In the genomic region with DNA sequence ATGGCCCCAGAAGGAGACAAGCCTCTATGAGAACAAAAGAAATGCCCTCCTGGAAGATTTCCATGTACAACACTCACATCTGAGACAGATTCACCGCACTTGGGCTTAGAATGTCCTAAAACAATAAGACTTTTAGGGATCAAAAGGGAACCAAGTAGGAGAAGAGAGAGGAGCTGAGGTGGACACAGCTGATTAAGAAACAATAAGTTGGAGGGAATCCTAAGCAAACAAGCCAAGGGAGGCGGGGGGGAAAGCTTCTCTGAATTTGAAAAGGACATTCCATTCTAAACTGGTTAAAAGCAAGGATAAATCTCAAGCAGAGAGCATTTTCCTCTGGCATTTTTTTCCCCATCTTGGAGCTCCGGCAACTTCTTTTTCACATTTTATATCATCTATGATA, we compare ENCODE assay signal across 19 cellular contexts. TPM values are rescaled to one million over a fixed set of nuclear protein-coding genes. Genes with fewer than 3 reads are reported as not detected.
DNase-seq lines count a peak whose midpoint lies in the region; ATAC-seq, FAIRE-seq and TF ChIP-seq lines count a peak whose summit lies in the region.
"Had no signal": no experiment of that assay in that cellular context is flagged by ENCODE, and none has a peak within 500 bp of the region (broad histone marks: within the 10 kb centered on the region; RNA-seq: fewer than 3 reads in every experiment).

No MANE protein-coding gene starts in this region.

- DNase-seq in AG08395 (ENCODE audit: low spot score) (peak; percentile 50), PC-3 (peak; percentile 13), endothelial cell of umbilical vein (ENCODE audit: low read depth, low spot score) (peak; percentile 75), mesendoderm (peak; percentile 37), SKM-1 treated with dmso at 0.1 percent for 144 hours (lab: John Stamatoyannopoulos, UW; ENCODE audit: unreplicated experiment) (no peak), NCI-H526 (lab: John Stamatoyannopoulos, UW) (no peak)
- DNase-seq in activated CD4-positive, alpha-beta memory T cell treated with anti-CD3 and anti-CD28 coated beads, Interleukin-2, amount 10 ng/mL, durations not matched to agents 7 days and 5 days: no peak
- DNase-seq: activated CD8-positive, alpha-beta memory T cell treated with anti-CD3 and anti-CD28 coated beads, Interleukin-2, amount 10 ng/mL, durations not matched to agents 7 days and 5 days; activated naive CD4-positive, alpha-beta T cell treated with anti-CD3 and anti-CD28 coated beads, Interleukin-2, amount 10 ng/mL, durations not matched to agents 7 days and 5 days; left ventricle myocardium inferior; NCI-H1930; nephron progenitor cell; stimulated activated CD4-positive, alpha-beta T cell treated with anti-CD3 and anti-CD28 coated beads, Interleukin-4, amount 100 ng/mL, for 4 hours; tibial artery; WERI-Rb-1 had no signal

- intact Hi-C loops in PC-3 (cut with micrococcal nuclease): no loop called here
- intact Hi-C loops in endothelial cell of umbilical vein (cut with micrococcal nuclease): loop anchor here (1.0 kb wide), 1 partner anchor 11 kb away; no protein-coding TSS in a partner anchor

- BruUV-seq in PC-3 (replicated peaks; lab: Mats Ljungman, UMichigan) (no TSS peak), endothelial cell of umbilical vein (replicated peaks; lab: Mats Ljungman, UMichigan) (no TSS peak)

- H2BK5ac ChIP-seq in mesendoderm (ENCODE audit: low read length): no peak overlapping the region

- no peaks in the 10 kb centered on the region for H3K9me1 ChIP-seq in endothelial cell of umbilical vein (replicated peaks; ENCODE audit: control insufficient read depth, extremely low read depth, insufficient read depth, low read length)

- H4K20me1 ChIP-seq in PC-3 (ENCODE audit: low read length) (no peaks in the 10 kb centered on the region), endothelial cell of umbilical vein (replicated peaks; ENCODE audit: control insufficient read depth, extremely low read depth, insufficient read depth, low read length) (peaks cover 3% of the 10 kb centered on the region)

- H2AFZ ChIP-seq in PC-3 (ENCODE audit: low read length) (no peak overlapping the region), endothelial cell of umbilical vein (ENCODE audit: low read depth, low read length) (no peak overlapping the region)

- H3K79me1 ChIP-seq in mesendoderm (ENCODE audit: low read length): peaks cover 28% of the 10 kb centered on the region

- no peak overlapping the region for H3K27ac Mint-ChIP-seq in activated CD4-positive, alpha-beta memory T cell treated with anti-CD3 and anti-CD28 coated beads, Interleukin-2, amount 10 ng/mL, durations not matched to agents 7 days and 5 days
- H3K27ac Mint-ChIP-seq: activated CD8-positive, alpha-beta memory T cell treated with anti-CD3 and anti-CD28 coated beads, Interleukin-2, amount 10 ng/mL, durations not matched to agents 7 days and 5 days; activated naive CD4-positive, alpha-beta T cell treated with anti-CD3 and anti-CD28 coated beads, Interleukin-2, amount 10 ng/mL, durations not matched to agents 7 days and 5 days; nephron progenitor cell had no signal

- no peak overlapping the region for H4K5ac ChIP-seq in mesendoderm (ENCODE audit: low read length)

- H3K9me3 ChIP-seq in PC-3 (ENCODE audit: low read length) (no peaks in the 10 kb centered on the region), endothelial cell of umbilical vein (replicated peaks; ENCODE audit: control insufficient read depth, insufficient read depth, low read length) (no peaks in the 10 kb centered on the region)
- H3K9me3 ChIP-seq: left ventricle myocardium inferior, right atrium auricular region, tibial artery had no signal

- no peaks in the 10 kb centered on the region for H3K27me3 Mint-ChIP-seq in activated CD4-positive, alpha-beta memory T cell treated with anti-CD3 and anti-CD28 coated beads, Interleukin-2, amount 10 ng/mL, durations not matched to agents 7 days and 5 days
- H3K27me3 Mint-ChIP-seq: activated CD8-positive, alpha-beta memory T cell treated with anti-CD3 and anti-CD28 coated beads, Interleukin-2, amount 10 ng/mL, durations not matched to agents 7 days and 5 days; activated naive CD4-positive, alpha-beta T cell treated with anti-CD3 and anti-CD28 coated beads, Interleukin-2, amount 10 ng/mL, durations not matched to agents 7 days and 5 days had no signal

- H3K4me2 ChIP-seq in PC-3 (ENCODE audit: low read length): no peak overlapping the region
- peak overlapping the region; percentile 49 for H3K4me2 ChIP-seq in endothelial cell of umbilical vein (ENCODE audit: insufficient read depth, low read length)
- no peak overlapping the region for H3K4me2 ChIP-seq in mesendoderm (ENCODE audit: low read length)

- no peak overlapping the region for H2BK15ac ChIP-seq in mesendoderm (replicated peaks; ENCODE audit: low read depth)

- no peaks in the 10 kb centered on the region for H3K36me3 ChIP-seq in PC-3 (ENCODE audit: low read depth, low read length)
- no peaks in the 10 kb centered on the region for H3K36me3 ChIP-seq in endothelial cell of umbilical vein (ENCODE audit: control insufficient read depth in 2 of 2, extremely low read depth in 1 of 2, insufficient read depth in 2 of 2, low read length in 2 of 2)
- no peaks in the 10 kb centered on the region for H3K36me3 ChIP-seq in mesendoderm (ENCODE audit: control insufficient read depth, insufficient read depth, low read length)
- H3K36me3 ChIP-seq: left ventricle myocardium inferior, right atrium auricular region, tibial artery, WERI-Rb-1 had no signal

- no peak overlapping the region for H3K56ac ChIP-seq in mesendoderm (ENCODE audit: low read length)

- TF ChIP-seq POLR2A in endothelial cell of umbilical vein (IDR thresholded peaks at IDR 0.05; ENCODE audit: low read depth, low read length): no peak

- H3K4me1 Mint-ChIP-seq in activated CD4-positive, alpha-beta memory T cell treated with anti-CD3 and anti-CD28 coated beads, Interleukin-2, amount 10 ng/mL, durations not matched to agents 7 days and 5 days: peaks cover 44% of the 10 kb centered on the region

- no peak for TF ChIP-seq CTCF in PC-3 (conservative IDR thresholded peaks at IDR 0.05; ENCODE audit: low read depth, low read length)
- no peak for TF ChIP-seq CTCF in endothelial cell of umbilical vein (IDR thresholded peaks at IDR 0.05; ENCODE audit: extremely low read depth in 1 of 2, insufficient read depth in 1 of 2, low read depth in 1 of 2, low read length in 2 of 2)

- no peak overlapping the region for H3K4ac ChIP-seq in mesendoderm (ENCODE audit: low read depth, low read length)

- H3K79me2 ChIP-seq in PC-3 (ENCODE audit: low read length): peaks cover 47% of the 10 kb centered on the region
- H3K79me2 ChIP-seq in endothelial cell of umbilical vein (ENCODE audit: control insufficient read depth, insufficient read depth, low read length): peaks cover 51% of the 10 kb centered on the region
- peaks cover 35% of the 10 kb centered on the region for H3K79me2 ChIP-seq in mesendoderm (ENCODE audit: control insufficient read depth, insufficient read depth, low read length)

- ATAC-seq in PC-3 (no peak; the same call in 1 of the 2 replicates), GM18909 (IDR thresholded peaks at IDR 0.05; ENCODE audit: poor library complexity, unreplicated experiment) (no peak)
- ATAC-seq: activated CD8-positive, alpha-beta memory T cell treated with anti-CD3 and anti-CD28 coated beads, Interleukin-2, amount 10 ng/mL, durations not matched to agents 7 days and 5 days; Panc1 had no signal

- H3K23ac ChIP-seq in mesendoderm (ENCODE audit: low read length): no peak overlapping the region

- H4K8ac ChIP-seq in mesendoderm (ENCODE audit: low read depth, low read length): no peak overlapping the region

- no peak overlapping the region for H2AK5ac ChIP-seq in mesendoderm (ENCODE audit: low read length)

- H3K4me3 ChIP-seq in PC-3 (ENCODE audit: low read length) (no peak overlapping the region), endothelial cell of umbilical vein (replicated peaks in 1 of 3; ENCODE audit: insufficient read depth in 1 of 3, low read depth in 1 of 3, low read length in 3 of 3) (no peak overlapping the region), mesendoderm (ENCODE audit: low read length) (no peak overlapping the region)
- H3K4me3 ChIP-seq: left ventricle myocardium inferior, right atrium auricular region, tibial artery had no signal

- no peak overlapping the region for H3K27ac ChIP-seq in PC-3 (ENCODE audit: low read length)
- H3K27ac ChIP-seq in endothelial cell of umbilical vein (ENCODE audit: insufficient read depth, low read depth, low read length): no peak overlapping the region
- H3K27ac ChIP-seq in mesendoderm (ENCODE audit: low read depth, low read length): no peak overlapping the region
- H3K27ac ChIP-seq: left ventricle myocardium inferior, right atrium auricular region, tibial artery, WERI-Rb-1 had no signal

- no peak overlapping the region for H2BK120ac ChIP-seq in mesendoderm (ENCODE audit: low read depth, low read length)

- H3K9ac ChIP-seq in PC-3 (ENCODE audit: low read length): no peak overlapping the region
- no peak overlapping the region for H3K9ac ChIP-seq in endothelial cell of umbilical vein (replicated peaks; ENCODE audit: extremely low read depth, insufficient read depth, low read length)
- no peak overlapping the region for H3K9ac ChIP-seq in mesendoderm (ENCODE audit: low read length)

- no CpG with 5 or more reads among the region's 3 CpGs for WGBS in mesendoderm (ENCODE audit: extremely low coverage, insufficient coverage, low lambda C conversion rate)

- POLR2A ChIA-PET in PC-3 (lab: Charles Lee; ENCODE audit: unreplicated experiment): no interaction called here
- POLR2A ChIA-PET in endothelial cell of umbilical vein (lab: Charles Lee): interaction anchor here (1.8 kb wide), 1 partner anchor 10 kb away, joined by 10 read pairs; a partner anchor contains a TSS
- POLR2A ChIA-PET in activated CD4-positive, alpha-beta memory T cell treated with anti-CD3 and anti-CD28 coated beads, Interleukin-2, amount 10 ng/mL, durations not matched to agents 7 days and 5 days (lab: Charles Lee): interaction anchor here (1.0 to 2.1 kb wide), 3 partner anchors 11 to 33 kb away, joined by 4 to 8 read pairs (median 5); a partner anchor contains a TSS

- H3K9me3 Mint-ChIP-seq in activated CD4-positive, alpha-beta memory T cell treated with anti-CD3 and anti-CD28 coated beads, Interleukin-2, amount 10 ng/mL, durations not matched to agents 7 days and 5 days: peaks cover 3% of the 10 kb centered on the region
- H3K9me3 Mint-ChIP-seq: activated naive CD4-positive, alpha-beta T cell treated with anti-CD3 and anti-CD28 coated beads, Interleukin-2, amount 10 ng/mL, durations not matched to agents 7 days and 5 days had no signal

- no peaks in the 10 kb centered on the region for H3K9me2 ChIP-seq in PC-3 (replicated peaks; ENCODE audit: low read length)

- CTCF ChIA-PET in PC-3 (lab: Charles Lee) (no interaction called here), endothelial cell of umbilical vein (lab: Charles Lee) (interaction anchor here (0.8 to 1.4 kb wide), 7 partner anchors 9 to 59 kb away, joined by 3 to 10 read pairs (median 3); a partner anchor contains a TSS)
- CTCF ChIA-PET in activated CD4-positive, alpha-beta memory T cell treated with anti-CD3 and anti-CD28 coated beads, Interleukin-2, amount 10 ng/mL, durations not matched to agents 7 days and 5 days (lab: Charles Lee): no interaction called here

- dilution Hi-C loops in endothelial cell of umbilical vein (cut with MboI; ENCODE audit: extremely low pct_ligation_motif_present, low sequenced_read_pairs): no loop called here

- peaks cover 31% of the 10 kb centered on the region for H3K36me3 Mint-ChIP-seq in activated CD4-positive, alpha-beta memory T cell treated with anti-CD3 and anti-CD28 coated beads, Interleukin-2, amount 10 ng/mL, durations not matched to agents 7 days and 5 days (ENCODE audit: low read depth)

- FAIRE-seq in endothelial cell of umbilical vein (lab: Jason Lieb, UNC): peak; percentile 78
- FAIRE-seq: GM12892 had no signal

- H3K18ac ChIP-seq in mesendoderm (ENCODE audit: low read length): no peak overlapping the region

- no peaks in the 10 kb centered on the region for H3F3A ChIP-seq in PC-3 (ENCODE audit: low read length, unreplicated experiment)

- no peak overlapping the region for H3K4me3 Mint-ChIP-seq in activated CD4-positive, alpha-beta memory T cell treated with anti-CD3 and anti-CD28 coated beads, Interleukin-2, amount 10 ng/mL, durations not matched to agents 7 days and 5 days
- H3K4me3 Mint-ChIP-seq: activated CD8-positive, alpha-beta memory T cell treated with anti-CD3 and anti-CD28 coated beads, Interleukin-2, amount 10 ng/mL, durations not matched to agents 7 days and 5 days; activated naive CD4-positive, alpha-beta T cell treated with anti-CD3 and anti-CD28 coated beads, Interleukin-2, amount 10 ng/mL, durations not matched to agents 7 days and 5 days; nephron progenitor cell had no signal

- H3K27me3 ChIP-seq in PC-3 (ENCODE audit: low read length) (no peaks in the 10 kb centered on the region), endothelial cell of umbilical vein (ENCODE audit: control insufficient read depth in 2 of 2, insufficient read depth in 2 of 2, low read length in 2 of 2) (no peaks in the 10 kb centered on the region), mesendoderm (ENCODE audit: insufficient read depth, low read length, poor library complexity) (no peaks in the 10 kb centered on the region)
- H3K27me3 ChIP-seq: right atrium auricular region, tibial artery had no signal

- H3K4me1 ChIP-seq in PC-3 (ENCODE audit: insufficient read depth, low read length) (peaks cover 13% of the 10 kb centered on the region), endothelial cell of umbilical vein (ENCODE audit: control insufficient read depth, extremely low read depth, insufficient read depth, low read length) (peaks cover 24% of the 10 kb centered on the region), mesendoderm (ENCODE audit: control insufficient read depth, low read depth, low read length) (peaks cover 12% of the 10 kb centered on the region)

RNA-seq across cellular contexts. Expression of a gene that starts 9.9 kb away (rescaled TPM):
- total RNA-seq in PC-3 (2014; rRNA removed) (6.7 and 9.0 TPM in 2 replicates), endothelial cell of umbilical vein (33.6 and 38.3 TPM in 2 replicates)
- 16.7 and 24.8 TPM in 2 replicates for polyA plus RNA-seq in endothelial cell of umbilical vein
- polyA plus RNA-seq in endothelial cell of umbilical vein (2011; cell fraction: cytosol; rRNA removed): 28.4 and 30.5 TPM in 2 replicates
- 32.8 and 34.9 TPM in 2 replicates for polyA plus RNA-seq in endothelial cell of umbilical vein (2011; cell fraction: nucleus; rRNA removed)
- polyA plus RNA-seq in endothelial cell of umbilical vein (2012): 37.1 and 41.6 TPM in 2 replicates
- polyA minus RNA-seq in endothelial cell of umbilical vein: 44.6 and 50.5 TPM in 2 replicates
- 1.7 TPM for polyA minus RNA-seq in endothelial cell of umbilical vein (2011; cell fraction: cytosol; rRNA and poly(A)+ RNA removed)
- polyA minus RNA-seq in endothelial cell of umbilical vein (2011; cell fraction: nucleus; rRNA and poly(A)+ RNA removed): 31.3 and 40.7 TPM in 2 replicates
- polyA plus RNA-seq in mesendoderm (2013, experiment 1 of 2): 8.4 TPM
- 8.1 TPM for polyA plus RNA-seq in mesendoderm (2013, experiment 2 of 2)
- 10 to 100 TPM; 24.2 to 27.6 TPM for total RNA-seq in activated CD4-positive, alpha-beta memory T cell treated with anti-CD3 and anti-CD28 coated beads, Interleukin-2, amount 10 ng/mL, durations not matched to agents 7 days and 5 days

Comparison
In these comparisons a context has a peak if more than half of its experiments do, and no peak if none do; other contexts are left out.
1. DNase-seq: peak in AG08395 (single experiment), PC-3 (single experiment), endothelial cell of umbilical vein (single experiment) and mesendoderm (single experiment); none in SKM-1 treated with dmso at 0.1 percent for 144 hours (single experiment), NCI-H526 (0 of 2) and activated CD4-positive, alpha-beta memory T cell treated with anti-CD3 and anti-CD28 coated beads, Interleukin-2, amount 10 ng/mL, durations not matched to agents 7 days and 5 days (single experiment).